In the genomic region with DNA sequence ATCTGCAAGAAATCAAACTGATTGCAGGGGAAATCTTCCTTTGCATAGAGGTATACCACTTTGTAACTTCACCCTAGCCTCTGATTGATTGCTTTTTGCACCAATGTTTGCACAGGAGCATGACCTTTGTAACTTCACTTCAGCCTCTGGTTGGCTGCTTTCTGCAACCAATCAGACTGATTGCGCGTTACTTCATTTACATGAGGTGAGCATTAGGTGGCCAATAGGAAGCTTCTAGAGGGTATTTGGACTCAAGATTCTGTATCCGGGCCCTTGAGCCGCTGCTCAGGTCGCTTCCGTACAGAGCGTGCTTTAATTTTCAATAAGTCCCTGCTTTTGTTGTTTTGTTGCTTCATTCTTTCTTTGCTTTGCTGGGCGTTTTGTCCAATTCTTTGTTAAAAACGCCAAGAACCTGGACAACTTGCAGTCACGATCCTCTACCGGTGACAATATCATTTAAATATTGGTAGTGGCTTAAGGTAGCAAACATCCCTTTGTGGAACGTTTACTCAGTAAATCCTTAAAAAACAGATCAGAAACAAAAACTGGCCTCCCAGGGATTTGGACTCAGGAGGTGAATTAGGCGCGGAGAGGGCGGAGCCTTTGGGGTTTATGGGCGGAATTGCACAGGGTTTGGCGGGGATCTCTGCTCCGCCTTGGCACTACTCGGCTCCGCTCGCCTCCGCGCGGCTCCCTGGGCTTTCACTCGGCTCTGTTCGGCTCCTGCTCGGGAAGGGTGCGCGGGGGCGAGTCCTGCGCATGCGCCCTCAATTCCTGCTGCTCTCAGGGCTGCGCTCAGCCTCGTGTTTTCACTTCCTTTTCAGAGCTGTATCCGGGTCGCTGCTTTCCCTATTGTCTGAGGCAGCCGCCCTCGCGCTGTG, we compare ENCODE assay signal across 1 cellular context.
TF ChIP-seq lines count a peak whose summit lies in the region.

Gene PHF14 (plus strand): TSS at position 812 of the 881 bp plus-strand sequence. CDS start 452 bp downstream, outside the sequence.

TF ChIP-seq in GM12878, 131 proteins besides CTCF, POLR2A, EP300 and RAD21 (continued from another document and continues in another):
- TF ChIP-seq PRDM15 (CRISPR knock-in tag; IDR thresholded peaks at IDR 0.05), result no peak
- TF ChIP-seq, protein P1, sequence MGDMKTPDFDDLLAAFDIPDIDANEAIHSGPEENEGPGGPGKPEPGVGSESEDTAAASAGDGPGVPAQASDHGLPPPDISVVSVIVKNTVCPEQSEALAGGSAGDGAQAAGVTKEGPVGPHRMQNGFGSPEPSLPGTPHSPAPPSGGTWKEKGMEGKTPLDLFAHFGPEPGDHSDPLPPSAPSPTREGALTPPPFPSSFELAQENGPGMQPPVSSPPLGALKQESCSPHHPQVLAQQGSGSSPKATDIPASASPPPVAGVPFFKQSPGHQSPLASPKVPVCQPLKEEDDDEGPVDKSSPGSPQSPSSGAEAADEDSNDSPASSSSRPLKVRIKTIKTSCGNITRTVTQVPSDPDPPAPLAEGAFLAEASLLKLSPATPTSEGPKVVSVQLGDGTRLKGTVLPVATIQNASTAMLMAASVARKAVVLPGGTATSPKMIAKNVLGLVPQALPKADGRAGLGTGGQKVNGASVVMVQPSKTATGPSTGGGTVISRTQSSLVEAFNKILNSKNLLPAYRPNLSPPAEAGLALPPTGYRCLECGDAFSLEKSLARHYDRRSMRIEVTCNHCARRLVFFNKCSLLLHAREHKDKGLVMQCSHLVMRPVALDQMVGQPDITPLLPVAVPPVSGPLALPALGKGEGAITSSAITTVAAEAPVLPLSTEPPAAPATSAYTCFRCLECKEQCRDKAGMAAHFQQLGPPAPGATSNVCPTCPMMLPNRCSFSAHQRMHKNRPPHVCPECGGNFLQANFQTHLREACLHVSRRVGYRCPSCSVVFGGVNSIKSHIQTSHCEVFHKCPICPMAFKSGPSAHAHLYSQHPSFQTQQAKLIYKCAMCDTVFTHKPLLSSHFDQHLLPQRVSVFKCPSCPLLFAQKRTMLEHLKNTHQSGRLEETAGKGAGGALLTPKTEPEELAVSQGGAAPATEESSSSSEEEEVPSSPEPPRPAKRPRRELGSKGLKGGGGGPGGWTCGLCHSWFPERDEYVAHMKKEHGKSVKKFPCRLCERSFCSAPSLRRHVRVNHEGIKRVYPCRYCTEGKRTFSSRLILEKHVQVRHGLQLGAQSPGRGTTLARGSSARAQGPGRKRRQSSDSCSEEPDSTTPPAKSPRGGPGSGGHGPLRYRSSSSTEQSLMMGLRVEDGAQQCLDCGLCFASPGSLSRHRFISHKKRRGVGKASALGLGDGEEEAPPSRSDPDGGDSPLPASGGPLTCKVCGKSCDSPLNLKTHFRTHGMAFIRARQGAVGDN (IDR thresholded peaks at IDR 0.05), result peak; percentile 85
- no peak for TF ChIP-seq SREBF2 (IDR thresholded peaks at IDR 0.05; ENCODE audit: low read length)
- TF ChIP-seq, protein P2, sequence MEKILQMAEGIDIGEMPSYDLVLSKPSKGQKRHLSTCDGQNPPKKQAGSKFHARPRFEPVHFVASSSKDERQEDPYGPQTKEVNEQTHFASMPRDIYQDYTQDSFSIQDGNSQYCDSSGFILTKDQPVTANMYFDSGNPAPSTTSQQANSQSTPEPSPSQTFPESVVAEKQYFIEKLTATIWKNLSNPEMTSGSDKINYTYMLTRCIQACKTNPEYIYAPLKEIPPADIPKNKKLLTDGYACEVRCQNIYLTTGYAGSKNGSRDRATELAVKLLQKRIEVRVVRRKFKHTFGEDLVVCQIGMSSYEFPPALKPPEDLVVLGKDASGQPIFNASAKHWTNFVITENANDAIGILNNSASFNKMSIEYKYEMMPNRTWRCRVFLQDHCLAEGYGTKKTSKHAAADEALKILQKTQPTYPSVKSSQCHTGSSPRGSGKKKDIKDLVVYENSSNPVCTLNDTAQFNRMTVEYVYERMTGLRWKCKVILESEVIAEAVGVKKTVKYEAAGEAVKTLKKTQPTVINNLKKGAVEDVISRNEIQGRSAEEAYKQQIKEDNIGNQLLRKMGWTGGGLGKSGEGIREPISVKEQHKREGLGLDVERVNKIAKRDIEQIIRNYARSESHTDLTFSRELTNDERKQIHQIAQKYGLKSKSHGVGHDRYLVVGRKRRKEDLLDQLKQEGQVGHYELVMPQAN (conservative IDR thresholded peaks at IDR 0.05), result no peak
- peak; percentile 93 for TF ChIP-seq TAF1 (IDR thresholded peaks at IDR 0.05; ENCODE audit: borderline replicate concordance, low read depth, low read length)
- TF ChIP-seq ASH2L (IDR thresholded peaks at IDR 0.05; ENCODE audit: borderline replicate concordance, low read depth), result no peak
- TF ChIP-seq STAT3 (IDR thresholded peaks at IDR 0.05; ENCODE audit: low read depth, low read length), result no peak
- TF ChIP-seq SMAD1 (IDR thresholded peaks at IDR 0.05; ENCODE audit: low read depth, partially characterized antibody), result no peak
- TF ChIP-seq TCF7 (IDR thresholded peaks at IDR 0.05; ENCODE audit: borderline replicate concordance), result no peak
- TF ChIP-seq LARP7 (IDR thresholded peaks at IDR 0.05), result no peak
- TF ChIP-seq SP1 (IDR thresholded peaks at IDR 0.05; ENCODE audit: low read depth, low read length), result peak; percentile 55
- TF ChIP-seq TCF3 (IDR thresholded peaks at IDR 0.05; ENCODE audit: borderline replicate concordance, insufficient read depth, low read depth, low read length), result no peak
- no peak for TF ChIP-seq IRF3 (IDR thresholded peaks at IDR 0.05)
- TF ChIP-seq ZNF592 (IDR thresholded peaks at IDR 0.05), result no peak
- TF ChIP-seq CBX3 (IDR thresholded peaks at IDR 0.05; ENCODE audit: borderline replicate concordance, low read depth), result no peak
- no peak for TF ChIP-seq ZNF274 (IDR thresholded peaks at IDR 0.05; ENCODE audit: insufficient read depth, insufficient read length)
- TF ChIP-seq SIN3A (IDR thresholded peaks at IDR 0.05; ENCODE audit: low read depth, low read length), result 0 out of 2 replicates have a peak, but pooled peaks have one; percentile 65
- TF ChIP-seq, protein P3, sequence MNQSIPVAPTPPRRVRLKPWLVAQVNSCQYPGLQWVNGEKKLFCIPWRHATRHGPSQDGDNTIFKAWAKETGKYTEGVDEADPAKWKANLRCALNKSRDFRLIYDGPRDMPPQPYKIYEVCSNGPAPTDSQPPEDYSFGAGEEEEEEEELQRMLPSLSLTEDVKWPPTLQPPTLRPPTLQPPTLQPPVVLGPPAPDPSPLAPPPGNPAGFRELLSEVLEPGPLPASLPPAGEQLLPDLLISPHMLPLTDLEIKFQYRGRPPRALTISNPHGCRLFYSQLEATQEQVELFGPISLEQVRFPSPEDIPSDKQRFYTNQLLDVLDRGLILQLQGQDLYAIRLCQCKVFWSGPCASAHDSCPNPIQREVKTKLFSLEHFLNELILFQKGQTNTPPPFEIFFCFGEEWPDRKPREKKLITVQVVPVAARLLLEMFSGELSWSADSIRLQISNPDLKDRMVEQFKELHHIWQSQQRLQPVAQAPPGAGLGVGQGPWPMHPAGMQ (IDR thresholded peaks at IDR 0.05; ENCODE audit: borderline replicate concordance), result no peak
- peak; percentile 62 for TF ChIP-seq ATF2 (IDR thresholded peaks at IDR 0.05; ENCODE audit: low read length)
- no peak for TF ChIP-seq RELB (IDR thresholded peaks at IDR 0.05; ENCODE audit: low read depth)
- peak; percentile 81 for TF ChIP-seq IKZF1 (conservative IDR thresholded peaks at IDR 0.05)
- TF ChIP-seq JUND (IDR thresholded peaks at IDR 0.05; ENCODE audit: low read depth, low read length), result no peak
- peak; percentile 78 for TF ChIP-seq NR2F1 (conservative IDR thresholded peaks at IDR 0.05)
- TF ChIP-seq MEF2B (IDR thresholded peaks at IDR 0.05; ENCODE audit: partially characterized antibody, poor library complexity, severe bottlenecking), result no peak
- TF ChIP-seq RELA (IDR thresholded peaks at IDR 0.05; ENCODE audit: borderline replicate concordance, partially characterized antibody), result no peak
- TF ChIP-seq ZNF24 (IDR thresholded peaks at IDR 0.05), result no peak
- no peak for TF ChIP-seq TCF12 (IDR thresholded peaks at IDR 0.05; ENCODE audit: low read depth, low read length)
- TF ChIP-seq, protein P4, sequence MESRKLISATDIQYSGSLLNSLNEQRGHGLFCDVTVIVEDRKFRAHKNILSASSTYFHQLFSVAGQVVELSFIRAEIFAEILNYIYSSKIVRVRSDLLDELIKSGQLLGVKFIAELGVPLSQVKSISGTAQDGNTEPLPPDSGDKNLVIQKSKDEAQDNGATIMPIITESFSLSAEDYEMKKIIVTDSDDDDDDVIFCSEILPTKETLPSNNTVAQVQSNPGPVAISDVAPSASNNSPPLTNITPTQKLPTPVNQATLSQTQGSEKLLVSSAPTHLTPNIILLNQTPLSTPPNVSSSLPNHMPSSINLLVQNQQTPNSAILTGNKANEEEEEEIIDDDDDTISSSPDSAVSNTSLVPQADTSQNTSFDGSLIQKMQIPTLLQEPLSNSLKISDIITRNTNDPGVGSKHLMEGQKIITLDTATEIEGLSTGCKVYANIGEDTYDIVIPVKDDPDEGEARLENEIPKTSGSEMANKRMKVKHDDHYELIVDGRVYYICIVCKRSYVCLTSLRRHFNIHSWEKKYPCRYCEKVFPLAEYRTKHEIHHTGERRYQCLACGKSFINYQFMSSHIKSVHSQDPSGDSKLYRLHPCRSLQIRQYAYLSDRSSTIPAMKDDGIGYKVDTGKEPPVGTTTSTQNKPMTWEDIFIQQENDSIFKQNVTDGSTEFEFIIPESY (IDR thresholded peaks at IDR 0.05), result no peak
